ENCODE assay signal across 8 cellular contexts in the genomic region with DNA sequence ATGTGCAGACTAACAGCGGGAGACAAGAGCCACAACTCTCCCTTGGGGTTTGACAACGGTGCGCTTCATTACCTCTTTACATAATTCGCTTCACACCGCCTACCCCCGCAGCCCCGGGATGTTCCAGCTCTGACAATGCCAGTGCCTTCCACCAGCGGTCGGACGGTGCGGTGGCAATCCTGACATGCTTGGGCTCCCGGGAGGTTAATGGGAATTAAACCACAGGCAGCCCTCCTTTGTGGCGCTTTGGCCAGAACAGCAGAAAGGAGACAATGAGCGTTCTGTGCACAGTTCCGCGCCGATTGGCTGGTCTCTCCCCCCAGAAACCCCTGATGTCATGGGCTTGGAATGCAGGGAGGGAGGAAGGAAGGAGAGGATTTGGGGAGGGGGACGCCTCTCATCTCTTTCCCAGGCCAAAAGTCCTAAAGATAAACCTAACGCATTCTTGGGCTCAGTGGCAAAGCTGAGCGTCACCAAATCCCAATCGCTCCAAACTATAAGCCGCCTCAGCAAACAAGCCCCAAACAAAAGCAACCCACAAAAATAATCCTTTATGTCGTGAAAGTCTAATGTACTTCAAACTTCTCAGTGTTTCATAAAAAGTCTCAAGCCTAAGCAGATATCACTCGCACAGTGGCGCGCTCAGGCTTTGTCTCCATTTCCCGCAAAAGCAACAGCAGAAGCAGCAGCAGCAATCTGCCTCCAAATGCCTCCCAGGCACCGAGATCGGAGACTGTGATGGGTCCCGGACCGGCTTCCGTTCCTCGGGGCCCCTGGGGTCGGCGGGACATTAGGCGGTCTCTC. TPM values are rescaled to one million over a fixed set of nuclear protein-coding genes. Genes with fewer than 3 reads are reported as not detected.
DNase-seq lines count a peak whose midpoint lies in the region; TF ChIP-seq lines count a peak whose summit lies in the region.

No MANE protein-coding gene starts in this region.

- peaks cover 30% of the 10 kb centered on the region; the same call in 1 of the 2 replicates for H3K36me3 ChIP-seq in iPS-20b (ENCODE audit: insufficient read depth, low read depth, low read length)

- no peaks in the 10 kb centered on the region for H3K9me3 ChIP-seq in iPS-20b (ENCODE audit: insufficient read depth, low read depth, low read length)

- TF ChIP-seq CTCF in RWPE1 (conservative IDR thresholded peaks at IDR 0.05; ENCODE audit: low read depth) (no peak), retinal pigment epithelial cell (conservative IDR thresholded peaks at IDR 0.05; ENCODE audit: low read depth, low read length) (no peak)

- POLR2A ChIA-PET in RWPE1 (lab: Yijun Ruan, JAX; ENCODE audit: low non-redundant PET) = interaction anchor here (1.2 kb wide), 1 partner anchor 71 kb away, joined by 7 read pairs; no protein-coding TSS in a partner anchor

- peak overlapping the region; percentile 99 for H3K9ac ChIP-seq in iPS-20b (ENCODE audit: low read depth, low read length)

- H3K27me3 ChIP-seq in iPS-20b (ENCODE audit: insufficient read depth, low read length) = no peaks in the 10 kb centered on the region

- CTCF ChIA-PET in RWPE1 (lab: Yijun Ruan, JAX) = interaction anchor here (0.9 kb wide), 1 partner anchor 62 kb away, joined by 3 read pairs; no protein-coding TSS in a partner anchor

- H3K4me1 ChIP-seq in iPS-20b (ENCODE audit: insufficient read depth, low read length) = peaks cover 47% of the 10 kb centered on the region

- H3K4me3 ChIP-seq in iPS-20b (ENCODE audit: low read length) (peak overlapping the region; percentile 97), retinal pigment epithelial cell (ENCODE audit: low read length) (peak overlapping the region; percentile 96)

- DNase-seq in stimulated activated naive CD4-positive, alpha-beta T cell (lab: John Stamatoyannopoulos, UW) = peak in 4 of 6 experiments; percentile 14 to 66 (median 40)
- no peak for DNase-seq in stimulated activated naive CD4-positive, alpha-beta T cell treated with Interleukin-2 at 50 U/mL for 16 hours (lab: John Stamatoyannopoulos, UW)
- DNase-seq in HT1080 (ENCODE audit: low read depth) (peak; percentile 95), RWPE1 (ENCODE audit: low spot score) (peak; percentile 81), cerebellar cortex (ENCODE audit: low spot score) (peak; percentile 83), retinal pigment epithelial cell (ENCODE audit: low read depth) (no peak)
- DNase-seq in effector CD8-positive, alpha-beta T cell (lab: John Stamatoyannopoulos, UW) = no peak

- H3K27ac ChIP-seq in RWPE1 (peak overlapping the region; percentile 84), iPS-20b (ENCODE audit: low read length) (peak overlapping the region; percentile 98)

RNA-seq across cellular contexts. Expression of gene CNN3, which starts 1.1 kb away (rescaled TPM):
- 269 and 346 TPM in 2 replicates for total RNA-seq in HT1080 (2014; rRNA removed; shearing (Covaris generic))
- 307 and 319 TPM in 2 replicates for polyA plus RNA-seq in HT1080 (2015; cell fraction: cytosol; rRNA removed)
- 236 and 247 TPM in 2 replicates for polyA plus RNA-seq in HT1080 (2015; cell fraction: nucleus; rRNA removed)

Comparison
In these comparisons a context has a peak if more than half of its experiments do, and no peak if none do; other contexts are left out.
1. DNase-seq: peak in stimulated activated naive CD4-positive, alpha-beta T cell (4 of 6), HT1080 (single experiment), RWPE1 (single experiment) and cerebellar cortex (single experiment); none in stimulated activated naive CD4-positive, alpha-beta T cell treated with Interleukin-2 at 50 U/mL for 16 hours (single experiment), retinal pigment epithelial cell (single experiment) and effector CD8-positive, alpha-beta T cell (single experiment).